ENCODE assay signal across 1 cellular context in the genomic region with DNA sequence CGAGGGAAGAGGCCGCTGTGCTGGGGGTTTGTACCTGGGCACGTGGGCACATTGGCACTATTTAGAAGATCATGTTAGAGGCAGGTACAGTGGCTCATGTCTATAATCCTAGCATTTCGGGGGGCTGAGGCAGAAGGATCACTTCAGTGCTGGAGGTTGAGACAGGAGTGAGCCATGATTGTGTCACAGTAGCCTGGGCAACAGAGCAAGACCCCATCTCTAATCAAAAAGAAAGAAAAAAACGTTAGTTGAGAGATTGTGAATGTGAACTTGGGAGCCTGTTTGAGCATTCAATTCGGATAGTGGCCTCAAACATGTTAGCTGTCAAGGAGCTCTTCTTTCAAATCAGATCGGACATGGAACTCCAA.
TF ChIP-seq lines count a peak whose summit lies in the region.

No MANE protein-coding gene starts in this region.

TF ChIP-seq in H1, 55 proteins besides CTCF, POLR2A, EP300 and RAD21:
- TF ChIP-seq CHD1 (IDR thresholded peaks at IDR 0.05; ENCODE audit: low read depth, low read length) (no peak), ZNF274 (IDR thresholded peaks at IDR 0.05; ENCODE audit: borderline replicate concordance, extremely low read depth, low read length) (no peak), TAF7 (optimal IDR thresholded peaks at IDR 0.05; ENCODE audit: borderline replicate concordance, low read depth, low read length) (no peak)
